19 cellular contexts compared by ENCODE assay signal in genomic region chr22:50406416-50407170, GRCh38.
DNase-seq lines count a peak whose midpoint lies in the region; ATAC-seq, FAIRE-seq and TF ChIP-seq lines count a peak whose summit lies in the region.
"Had no signal": no experiment of that assay in that cellular context is flagged by ENCODE, and none has a peak within 500 bp of the region (broad histone marks: within the 10 kb centered on the region; RNA-seq: fewer than 3 reads in every experiment).

No MANE protein-coding gene starts in this region.

- TF ChIP-seq EP300 in HepG2 (IDR thresholded peaks at IDR 0.05; ENCODE audit: low read depth in 2 of 2, low read length in 2 of 2) = no peak
- no peak for TF ChIP-seq EP300 in HepG2 (CRISPR knock-in tag; IDR thresholded peaks at IDR 0.05; ENCODE audit: borderline replicate concordance)

- CTCF ChIA-PET in HepG2 (lab: Yijun Ruan, JAX; ENCODE audit: low intra/inter-chr PET ratio, low total read pairs) = no interaction called here
- CTCF ChIA-PET in activated CD4-positive, alpha-beta memory T cell treated with anti-CD3 and anti-CD28 coated beads, Interleukin-2, amount 10 ng/mL, durations not matched to agents 7 days and 5 days (lab: Charles Lee) = no interaction called here
- CTCF ChIA-PET in MCF 10A (lab: Yijun Ruan, JAX) = no interaction called here

- in situ Hi-C loops in HepG2 (cut with HindIII; ENCODE audit: extremely low pct_ligation_motif_present, low pct_unique_long_range_greater_than_20kb) = no loop called here

- POLR2A ChIA-PET in HepG2 (lab: Yijun Ruan, JAX) (no interaction called here), MCF 10A (lab: Yijun Ruan, JAX) (interaction anchor here (0.6 kb wide), 1 partner anchor 126 kb away, joined by 3 read pairs; no protein-coding TSS in a partner anchor)
- POLR2A ChIA-PET in activated CD4-positive, alpha-beta memory T cell treated with anti-CD3 and anti-CD28 coated beads, Interleukin-2, amount 10 ng/mL, durations not matched to agents 7 days and 5 days (lab: Charles Lee) = no interaction called here

- peaks cover 24% of the 10 kb centered on the region for H3K36me3 Mint-ChIP-seq in activated CD4-positive, alpha-beta memory T cell treated with anti-CD3 and anti-CD28 coated beads, Interleukin-2, amount 10 ng/mL, durations not matched to agents 7 days and 5 days (ENCODE audit: low read depth)
- H3K36me3 Mint-ChIP-seq in immature natural killer cell = peaks cover 0 to 4% (median 0%) of the 10 kb centered on the region in 3 donors
- peaks cover 6% of the 10 kb centered on the region for H3K36me3 Mint-ChIP-seq in type B pancreatic cell
- peaks cover 67% of the 10 kb centered on the region for H3K36me3 Mint-ChIP-seq in MCF 10A (ENCODE audit: insufficient read depth, unreplicated experiment)

- H3K9me3 Mint-ChIP-seq in activated CD4-positive, alpha-beta memory T cell treated with anti-CD3 and anti-CD28 coated beads, Interleukin-2, amount 10 ng/mL, durations not matched to agents 7 days and 5 days = no peaks in the 10 kb centered on the region
- no peaks in the 10 kb centered on the region for H3K9me3 Mint-ChIP-seq in immature natural killer cell
- no peaks in the 10 kb centered on the region for H3K9me3 Mint-ChIP-seq in type B pancreatic cell
- H3K9me3 Mint-ChIP-seq in MCF 10A (ENCODE audit: unreplicated experiment) = no peaks in the 10 kb centered on the region

- no peak for TF ChIP-seq POLR2A in HepG2 (IDR thresholded peaks at IDR 0.05; ENCODE audit: insufficient read depth in 1 of 2, low read depth in 2 of 2, low read length in 2 of 2)
- no peak for TF ChIP-seq POLR2A in right lobe of liver (IDR thresholded peaks at IDR 0.05)

- TF ChIP-seq CTCF in HepG2 (CRISPR knock-in tag; IDR thresholded peaks at IDR 0.05) (no peak), right lobe of liver (IDR thresholded peaks at IDR 0.05) (no peak), type B pancreatic cell (conservative IDR thresholded peaks at IDR 0.05) (no peak), MCF 10A (IDR thresholded peaks at IDR 0.05; ENCODE audit: unreplicated experiment) (no peak)

- no peak for ATAC-seq in HepG2
- no peak for ATAC-seq in right lobe of liver
- ATAC-seq: gastrocnemius medialis had no signal

- H3K4me2 ChIP-seq in HepG2 (ENCODE audit: low read depth, low read length) = no peak overlapping the region

- H3K4me3 ChIP-seq in HepG2 (replicated peaks in 1 of 3; ENCODE audit: insufficient read depth in 1 of 3, low read depth in 2 of 3, low read length in 3 of 3) (no peak overlapping the region), right lobe of liver (no peak overlapping the region)
- H3K4me3 ChIP-seq: gastrocnemius medialis, ovary had no signal

- H3K4me1 Mint-ChIP-seq in activated CD4-positive, alpha-beta memory T cell treated with anti-CD3 and anti-CD28 coated beads, Interleukin-2, amount 10 ng/mL, durations not matched to agents 7 days and 5 days = peaks cover 3% of the 10 kb centered on the region
- H3K4me1 Mint-ChIP-seq in immature natural killer cell (peaks cover 19 to 34% of the 10 kb centered on the region in 2 donors), type B pancreatic cell (ENCODE audit: unreplicated experiment) (peaks cover 8% of the 10 kb centered on the region), MCF 10A (ENCODE audit: insufficient read depth, unreplicated experiment) (no peaks in the 10 kb centered on the region)

- peaks cover 24% of the 10 kb centered on the region for H3K4me1 ChIP-seq in HepG2 (ENCODE audit: insufficient read depth, low read length)
- peaks cover 0 to 38% (median 16%) of the 10 kb centered on the region in 4 donors for H3K4me1 ChIP-seq in right lobe of liver

- no peaks in the 10 kb centered on the region for H3K27me3 ChIP-seq in HepG2 (ENCODE audit: control insufficient read depth in 1 of 2, insufficient read depth in 2 of 2, low read length in 2 of 2)
- no peaks in the 10 kb centered on the region for H3K27me3 ChIP-seq in right lobe of liver
- H3K27me3 ChIP-seq: gastrocnemius medialis, ovary had no signal

- H3K9me3 ChIP-seq in HepG2 (ENCODE audit: low read length) (no peaks in the 10 kb centered on the region), right lobe of liver (no peaks in the 10 kb centered on the region)
- H3K9me3 ChIP-seq: gastrocnemius medialis, ovary had no signal

- no peak for DNase-seq in HepG2 (ENCODE audit: low spot score)
- DNase-seq in right lobe of liver = no peak
- no peak for DNase-seq in activated CD4-positive, alpha-beta memory T cell treated with anti-CD3 and anti-CD28 coated beads, Interleukin-2, amount 10 ng/mL, durations not matched to agents 7 days and 5 days
- no peak for DNase-seq in immature natural killer cell
- no peak for DNase-seq in type B pancreatic cell (ENCODE audit: extremely low spot score, unreplicated experiment)
- DNase-seq in MCF 10A (ENCODE audit: unreplicated experiment) = no peak
- no peak for DNase-seq in mesenteric fat pad (ENCODE audit: low spot score)
- no peak for DNase-seq in ureter (ENCODE audit: low spot score)
- DNase-seq: activated gamma-delta T cell; EL; gastrocnemius medialis; H7; KBM-7; NCI-H526 treated with DMSO at 0.1 percent for 48 hours; ovary; SHP77 treated with DMSO at 0.1 percent for 48 hours; stimulated activated CD4-positive, alpha-beta T cell treated with anti-CD3 and anti-CD28 coated beads, Interleukin-2, amount 100 ng/mL, for 24 hours; T-helper 2 cell; WERI-Rb-1 had no signal

- intact Hi-C loops in HepG2 (cut with micrococcal nuclease; ENCODE audit: unreplicated experiment) = no loop called here
- intact Hi-C loops in right lobe of liver (cut with DNase I) = no loop called here
- intact Hi-C loops in MCF 10A (cut with micrococcal nuclease) = no loop called here

- peaks cover 26% of the 10 kb centered on the region for H3K79me2 ChIP-seq in HepG2 (ENCODE audit: insufficient read depth, low read length)

- BruUV-seq in HepG2 (replicated peaks; lab: Mats Ljungman, UMichigan) = no TSS peak
- BruUV-seq in MCF 10A (replicated peaks; lab: Mats Ljungman, UMichigan) = no TSS peak

- no peak overlapping the region for H2AFZ ChIP-seq in HepG2 (ENCODE audit: low read length)

- H3K27ac Mint-ChIP-seq in activated CD4-positive, alpha-beta memory T cell treated with anti-CD3 and anti-CD28 coated beads, Interleukin-2, amount 10 ng/mL, durations not matched to agents 7 days and 5 days = peak overlapping the region; percentile 27
- H3K27ac Mint-ChIP-seq in immature natural killer cell (peak overlapping the region; percentile 13 to 91 (median 81)), type B pancreatic cell (peak overlapping the region; percentile 56), MCF 10A (ENCODE audit: low read depth, unreplicated experiment) (no peak overlapping the region)

- no peak overlapping the region for H3K27ac ChIP-seq in HepG2 (ENCODE audit: extremely low read length, insufficient read depth, low read length)
- peak overlapping the region in 1 of 3 donors; percentile 4 for H3K27ac ChIP-seq in right lobe of liver
- H3K27ac ChIP-seq: gastrocnemius medialis, ovary, WERI-Rb-1 had no signal

- 96% methylated on average over 25 of the region's 25 CpGs for WGBS in HepG2 (ENCODE audit: low lambda C conversion rate)
- 94% methylated on average over 20 of the region's 25 CpGs for WGBS in right lobe of liver (ENCODE audit: insufficient coverage, low coverage, low lambda C conversion rate, missing lambda C conversion rate)

- H3K4me3 Mint-ChIP-seq in activated CD4-positive, alpha-beta memory T cell treated with anti-CD3 and anti-CD28 coated beads, Interleukin-2, amount 10 ng/mL, durations not matched to agents 7 days and 5 days = no peak overlapping the region
- no peak overlapping the region for H3K4me3 Mint-ChIP-seq in immature natural killer cell
- no peak overlapping the region for H3K4me3 Mint-ChIP-seq in type B pancreatic cell
- H3K4me3 Mint-ChIP-seq in MCF 10A (ENCODE audit: unreplicated experiment) = no peak overlapping the region

- H4K20me1 ChIP-seq in HepG2 (ENCODE audit: insufficient read depth, low read length) = peaks cover 15% of the 10 kb centered on the region; the same call in 1 of the 2 replicates

- TF ChIP-seq RAD21 in HepG2 (CRISPR knock-in tag; IDR thresholded peaks at IDR 0.05) = no peak

- H3K36me3 ChIP-seq in HepG2 (replicated peaks in 1 of 2; ENCODE audit: control insufficient read depth in 1 of 2, insufficient read depth in 2 of 2, low read length in 2 of 2) = peaks cover 26 to 54% of the 10 kb centered on the region in 2 experiments
- H3K36me3 ChIP-seq in right lobe of liver = peaks cover 0 to 25% (median 11%) of the 10 kb centered on the region in 4 donors
- H3K36me3 ChIP-seq: ovary had no signal

- no peaks in the 10 kb centered on the region for H3K27me3 Mint-ChIP-seq in activated CD4-positive, alpha-beta memory T cell treated with anti-CD3 and anti-CD28 coated beads, Interleukin-2, amount 10 ng/mL, durations not matched to agents 7 days and 5 days
- peaks cover 0 to 4% (median 0%) of the 10 kb centered on the region in 3 donors for H3K27me3 Mint-ChIP-seq in immature natural killer cell (ENCODE audit: low read depth in 3 of 3)
- H3K27me3 Mint-ChIP-seq in type B pancreatic cell = no peaks in the 10 kb centered on the region
- no peaks in the 10 kb centered on the region for H3K27me3 Mint-ChIP-seq in MCF 10A (ENCODE audit: insufficient read depth, unreplicated experiment)

- H3K9ac ChIP-seq in HepG2 (ENCODE audit: insufficient read depth, low read depth, low read length) = no peak overlapping the region

- no peak for FAIRE-seq in HepG2 (lab: Jason Lieb, UNC)

TF ChIP-seq in HepG2, 621 proteins besides CTCF, POLR2A, EP300 and RAD21 (continues in another document):
- TF ChIP-seq PTBP1 (IDR thresholded peaks at IDR 0.05; ENCODE audit: low read depth, low read length, poor library complexity, severe bottlenecking) (no peak), ZNF501 (CRISPR knock-in tag; IDR thresholded peaks at IDR 0.05) (no peak), KAT8 (CRISPR knock-in tag; IDR thresholded peaks at IDR 0.05) (no peak), ZNF281 (CRISPR knock-in tag; IDR thresholded peaks at IDR 0.05; ENCODE audit: borderline replicate concordance) (no peak)
